Comparison of ENCODE assay signal across 22 cellular contexts in the genomic region with DNA sequence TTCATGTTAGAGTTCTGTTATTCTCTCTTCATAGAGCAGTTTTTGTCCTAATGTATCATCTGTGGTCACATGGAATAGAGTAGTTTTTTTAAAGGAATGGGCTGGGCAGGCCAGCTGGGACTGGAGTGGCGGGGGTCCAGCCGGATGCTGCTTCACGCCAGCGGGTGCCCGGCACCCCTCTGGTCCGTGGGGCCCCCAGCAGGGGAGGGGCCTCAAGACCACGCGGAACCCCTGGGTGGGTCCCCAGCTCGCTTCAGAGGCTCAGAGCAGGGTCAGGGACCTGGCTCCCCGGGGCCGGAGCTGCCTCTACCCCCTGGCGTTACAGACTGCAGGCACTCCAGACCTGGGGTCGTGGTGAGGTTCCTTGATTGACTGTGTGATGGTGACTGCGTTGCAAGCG.
DNase-seq lines count a peak whose midpoint lies in the region; ATAC-seq lines count a peak whose summit lies in the region.
"Had no signal": no experiment of that assay in that cellular context is flagged by ENCODE, and none has a peak within 500 bp of the region (broad histone marks: within the 10 kb centered on the region; RNA-seq: fewer than 3 reads in every experiment).

No MANE protein-coding gene starts in this region.

- H2BK15ac ChIP-seq in neuronal stem cell (ENCODE audit: low read length) = no peak overlapping the region

- H3K9ac ChIP-seq in neuronal stem cell (ENCODE audit: low read depth, low read length, poor library complexity) = no peak overlapping the region
- H3K9ac ChIP-seq: BLaER1 had no signal

- no peak overlapping the region for H2BK12ac ChIP-seq in neuronal stem cell (ENCODE audit: low read length)

- H3K23ac ChIP-seq in neuronal stem cell (ENCODE audit: low read depth, low read length, poor library complexity) = no peak overlapping the region

- peak overlapping the region; percentile 11 for H3K14ac ChIP-seq in neuronal stem cell (ENCODE audit: low read length)

- no peak overlapping the region for H2AFZ ChIP-seq in neuronal stem cell (ENCODE audit: low read length)

- no peaks in the 10 kb centered on the region for H3K36me3 ChIP-seq in neuronal stem cell (replicated peaks in 1 of 2; ENCODE audit: control insufficient read depth in 2 of 2, insufficient read depth in 2 of 2, low read length in 2 of 2)
- H3K36me3 ChIP-seq: BE2C, BLaER1 had no signal

- no peak overlapping the region for H4K8ac ChIP-seq in neuronal stem cell (ENCODE audit: low read depth, low read length)

- no peak overlapping the region for H3K18ac ChIP-seq in neuronal stem cell (ENCODE audit: low read length)

- no peak overlapping the region for H3K4me2 ChIP-seq in neuronal stem cell (ENCODE audit: insufficient read depth, low read length, poor library complexity, severe bottlenecking)
- H3K4me2 ChIP-seq: BLaER1 had no signal

- peaks cover 0 to 7% (median 0%) of the 10 kb centered on the region in 3 experiments for H3K27me3 ChIP-seq in neuronal stem cell (ENCODE audit: control insufficient read depth in 3 of 3, insufficient read depth in 3 of 3, low read depth in 1 of 3, low read length in 3 of 3)
- H3K27me3 ChIP-seq: BE2C, BLaER1 had no signal

- peak overlapping the region; percentile 1 for H3K4ac ChIP-seq in neuronal stem cell (ENCODE audit: low read length)

- DNase-seq in islet precursor cell (peak; percentile 27), neuronal stem cell (ENCODE audit: low spot score) (no peak), epidermal melanocyte (ENCODE audit: insufficient read length, low spot score) (no peak), SIG-M5 (lab: John Stamatoyannopoulos, UW) (no peak)
- DNase-seq: 8988T; ACHN; BE2C; C1 segment of cervical spinal cord; CD4-positive, alpha-beta memory T cell; CD4-positive, CD25-positive, alpha-beta regulatory T cell; CD8-positive, alpha-beta memory T cell; COR-L47; DMS 273 treated with DMSO at 0.1 percent for 48 hours; DMS153; DMS53; DMS79; DND-41; EL; GDM1 had no signal

- H3K4me3 ChIP-seq in neuronal stem cell (ENCODE audit: low read length in 2 of 2) = no peak overlapping the region
- H3K4me3 ChIP-seq: BLaER1, GM12878 had no signal

- H3K27ac ChIP-seq in neuronal stem cell (replicated peaks; ENCODE audit: low read length) = no peak overlapping the region
- H3K27ac ChIP-seq: BLaER1 had no signal

- no CpG with 5 or more reads among the region's 15 CpGs for WGBS in neuronal stem cell (ENCODE audit: extremely low coverage in 2 of 2, insufficient read length in 2 of 2, insufficient replicate concordance in 1 of 2), 2 donors

- H3K79me1 ChIP-seq in neuronal stem cell (ENCODE audit: low read depth, low read length) = no peaks in the 10 kb centered on the region

- peak overlapping the region; percentile 20 for H2AK5ac ChIP-seq in neuronal stem cell (ENCODE audit: low read depth, low read length)

- H2BK5ac ChIP-seq in neuronal stem cell (ENCODE audit: low read length) = no peak overlapping the region

- H2BK120ac ChIP-seq in neuronal stem cell (ENCODE audit: low read depth, low read length) = no peak overlapping the region

- H3K4me1 ChIP-seq in neuronal stem cell (ENCODE audit: control insufficient read depth in 2 of 2, insufficient read depth in 1 of 2, low read depth in 1 of 2, low read length in 2 of 2) = peaks cover 6 to 10% of the 10 kb centered on the region in 2 donors
- H3K4me1 ChIP-seq: BE2C, BLaER1 had no signal

- ATAC-seq in HG02763 (IDR thresholded peaks at IDR 0.05; ENCODE audit: unreplicated experiment) = no peak
- ATAC-seq: GM12878 had no signal

- no peaks in the 10 kb centered on the region for H3K9me3 ChIP-seq in neuronal stem cell (replicated peaks in 1 of 2; ENCODE audit: control insufficient read depth in 2 of 2, insufficient read depth in 1 of 2, low read depth in 1 of 2, low read length in 2 of 2)
- H3K9me3 ChIP-seq: BE2C had no signal

- H4K91ac ChIP-seq in neuronal stem cell (ENCODE audit: low read depth, low read length, poor library complexity) = no peak overlapping the region
